In the genomic region with DNA sequence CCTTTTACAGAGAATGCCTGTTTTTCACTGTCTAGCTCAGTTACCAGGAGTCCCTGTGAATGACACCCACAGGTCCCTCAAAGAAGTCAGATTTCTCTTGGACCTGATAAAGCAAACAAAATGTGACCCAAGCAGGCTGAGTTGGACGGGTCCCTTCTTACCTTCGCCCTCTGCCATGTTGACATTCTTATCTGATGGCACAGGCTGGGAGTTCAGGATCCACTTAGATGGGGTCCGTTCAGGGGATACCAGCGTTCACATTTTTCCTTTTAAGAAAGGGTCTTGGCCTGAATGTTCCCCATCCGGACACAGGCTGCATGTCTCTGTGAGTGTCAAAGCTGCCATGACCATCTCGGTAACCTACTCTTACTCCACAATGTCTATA, we compare ENCODE assay signal across 1 cellular context.
TF ChIP-seq lines count a peak whose summit lies in the region.

No MANE protein-coding gene starts in this region.

TF ChIP-seq in HepG2, 621 proteins besides CTCF, POLR2A, EP300 and RAD21 (continued from another document):
- TF ChIP-seq, protein P1, sequence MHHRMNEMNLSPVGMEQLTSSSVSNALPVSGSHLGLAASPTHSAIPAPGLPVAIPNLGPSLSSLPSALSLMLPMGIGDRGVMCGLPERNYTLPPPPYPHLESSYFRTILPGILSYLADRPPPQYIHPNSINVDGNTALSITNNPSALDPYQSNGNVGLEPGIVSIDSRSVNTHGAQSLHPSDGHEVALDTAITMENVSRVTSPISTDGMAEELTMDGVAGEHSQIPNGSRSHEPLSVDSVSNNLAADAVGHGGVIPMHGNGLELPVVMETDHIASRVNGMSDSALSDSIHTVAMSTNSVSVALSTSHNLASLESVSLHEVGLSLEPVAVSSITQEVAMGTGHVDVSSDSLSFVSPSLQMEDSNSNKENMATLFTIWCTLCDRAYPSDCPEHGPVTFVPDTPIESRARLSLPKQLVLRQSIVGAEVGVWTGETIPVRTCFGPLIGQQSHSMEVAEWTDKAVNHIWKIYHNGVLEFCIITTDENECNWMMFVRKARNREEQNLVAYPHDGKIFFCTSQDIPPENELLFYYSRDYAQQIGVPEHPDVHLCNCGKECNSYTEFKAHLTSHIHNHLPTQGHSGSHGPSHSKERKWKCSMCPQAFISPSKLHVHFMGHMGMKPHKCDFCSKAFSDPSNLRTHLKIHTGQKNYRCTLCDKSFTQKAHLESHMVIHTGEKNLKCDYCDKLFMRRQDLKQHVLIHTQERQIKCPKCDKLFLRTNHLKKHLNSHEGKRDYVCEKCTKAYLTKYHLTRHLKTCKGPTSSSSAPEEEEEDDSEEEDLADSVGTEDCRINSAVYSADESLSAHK (CRISPR knock-in tag; IDR thresholded peaks at IDR 0.05; ENCODE audit: borderline replicate concordance), result no peak
- TF ChIP-seq ZNF335 (CRISPR knock-in tag; IDR thresholded peaks at IDR 0.05), result no peak
- TF ChIP-seq, protein P2, sequence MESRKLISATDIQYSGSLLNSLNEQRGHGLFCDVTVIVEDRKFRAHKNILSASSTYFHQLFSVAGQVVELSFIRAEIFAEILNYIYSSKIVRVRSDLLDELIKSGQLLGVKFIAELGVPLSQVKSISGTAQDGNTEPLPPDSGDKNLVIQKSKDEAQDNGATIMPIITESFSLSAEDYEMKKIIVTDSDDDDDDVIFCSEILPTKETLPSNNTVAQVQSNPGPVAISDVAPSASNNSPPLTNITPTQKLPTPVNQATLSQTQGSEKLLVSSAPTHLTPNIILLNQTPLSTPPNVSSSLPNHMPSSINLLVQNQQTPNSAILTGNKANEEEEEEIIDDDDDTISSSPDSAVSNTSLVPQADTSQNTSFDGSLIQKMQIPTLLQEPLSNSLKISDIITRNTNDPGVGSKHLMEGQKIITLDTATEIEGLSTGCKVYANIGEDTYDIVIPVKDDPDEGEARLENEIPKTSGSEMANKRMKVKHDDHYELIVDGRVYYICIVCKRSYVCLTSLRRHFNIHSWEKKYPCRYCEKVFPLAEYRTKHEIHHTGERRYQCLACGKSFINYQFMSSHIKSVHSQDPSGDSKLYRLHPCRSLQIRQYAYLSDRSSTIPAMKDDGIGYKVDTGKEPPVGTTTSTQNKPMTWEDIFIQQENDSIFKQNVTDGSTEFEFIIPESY (CRISPR knock-in tag; IDR thresholded peaks at IDR 0.05), result no peak
- TF ChIP-seq HDAC2 (CRISPR knock-in tag; IDR thresholded peaks at IDR 0.05), result no peak
- TF ChIP-seq, protein P3, sequence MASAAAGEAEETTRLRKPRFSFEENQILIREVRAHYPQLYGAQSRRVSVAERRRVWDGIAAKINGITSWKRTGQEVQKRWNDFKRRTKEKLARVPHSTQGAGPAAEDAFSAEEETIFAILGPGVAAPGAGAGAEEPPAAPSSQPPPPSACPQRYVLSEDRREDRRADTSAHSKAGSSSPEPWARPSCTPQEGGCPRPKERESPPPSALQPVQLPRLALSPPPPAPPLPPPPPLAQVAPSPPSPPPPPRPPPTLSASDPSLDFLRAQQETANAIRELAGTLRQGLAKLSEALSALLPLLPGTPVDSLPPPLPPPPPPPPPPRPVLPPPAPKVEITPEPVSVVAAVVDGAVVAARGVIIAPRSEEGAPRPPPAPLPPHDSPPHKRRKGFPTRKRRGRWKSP (CRISPR knock-in tag; IDR thresholded peaks at IDR 0.05), result no peak
